ENCODE assay signal across 24 cellular contexts in genomic region chr5:103467831-103468230, GRCh38.
"Had no signal": no experiment of that assay in that cellular context is flagged by ENCODE, and none has a peak within 500 bp of the region (broad histone marks: within the 10 kb centered on the region; RNA-seq: fewer than 3 reads in every experiment).

No MANE protein-coding gene starts in this region.

- H3K4me1 ChIP-seq: lower lobe of right lung, prostate gland, right atrium auricular region, stomach, vagina had no signal

- H3K4me3 ChIP-seq: esophagus muscularis mucosa, lower lobe of right lung, prostate gland, right atrium auricular region, smooth muscle cell, stomach, thyroid gland, vagina had no signal

- H3K36me3 ChIP-seq: esophagus muscularis mucosa, lower lobe of right lung, prostate gland, right atrium auricular region, stomach, thyroid gland, vagina had no signal

- ATAC-seq: effector memory CD8-positive, alpha-beta T cell; left ventricle myocardium superior; lower lobe of right lung; naive thymus-derived CD8-positive, alpha-beta T cell; sciatic nerve; stimulated activated effector memory CD8-positive, alpha-beta T cell treated with anti-CD3 and anti-CD28 coated beads, Interleukin-12 subunit alpha, Interleukin-12 subunit beta, amount 100 ng/mL, for 72 hours had no signal

- FAIRE-seq: frontal cortex, keratinocyte had no signal

- H3K27me3 ChIP-seq: esophagus muscularis mucosa, right atrium auricular region, stomach, thyroid gland, vagina had no signal

- DNase-seq: cortex of kidney; effector memory CD8-positive, alpha-beta T cell; hypothalamus; immature natural killer cell; left ventricle myocardium superior; lower lobe of right lung; naive thymus-derived CD8-positive, alpha-beta T cell; nephron progenitor cell; nucleus accumbens; stimulated activated CD4-positive, alpha-beta T cell treated with anti-CD3 and anti-CD28 coated beads, Interleukin-12 subunit alpha, Interleukin-12 subunit beta, amount 100 ng/mL, for 4 hours; stimulated activated CD4-positive, alpha-beta T cell treated with anti-CD3 and anti-CD28 coated beads, Interleukin-1b, Interleukin-23, amount 100 ng/mL, for 48 hours; stimulated activated CD4-positive, alpha-beta T cell treated with anti-CD3 and anti-CD28 coated beads, Interleukin-4, amount 100 ng/mL, for 24 hours; stimulated activated naive CD4-positive, alpha-beta T cell treated with Interleukin-2 at 50 U/mL for 16 hours; stomach; thyroid gland had no signal

- H3K4me2 ChIP-seq: smooth muscle cell had no signal

- H3K27ac ChIP-seq: esophagus muscularis mucosa, lower lobe of right lung, prostate gland, right atrium auricular region, stomach, thyroid gland, vagina had no signal

- H3K9me3 ChIP-seq: esophagus muscularis mucosa, lower lobe of right lung, prostate gland, right atrium auricular region, stomach, thyroid gland, vagina had no signal
